1 cellular context compared by ENCODE assay signal in the genomic region with DNA sequence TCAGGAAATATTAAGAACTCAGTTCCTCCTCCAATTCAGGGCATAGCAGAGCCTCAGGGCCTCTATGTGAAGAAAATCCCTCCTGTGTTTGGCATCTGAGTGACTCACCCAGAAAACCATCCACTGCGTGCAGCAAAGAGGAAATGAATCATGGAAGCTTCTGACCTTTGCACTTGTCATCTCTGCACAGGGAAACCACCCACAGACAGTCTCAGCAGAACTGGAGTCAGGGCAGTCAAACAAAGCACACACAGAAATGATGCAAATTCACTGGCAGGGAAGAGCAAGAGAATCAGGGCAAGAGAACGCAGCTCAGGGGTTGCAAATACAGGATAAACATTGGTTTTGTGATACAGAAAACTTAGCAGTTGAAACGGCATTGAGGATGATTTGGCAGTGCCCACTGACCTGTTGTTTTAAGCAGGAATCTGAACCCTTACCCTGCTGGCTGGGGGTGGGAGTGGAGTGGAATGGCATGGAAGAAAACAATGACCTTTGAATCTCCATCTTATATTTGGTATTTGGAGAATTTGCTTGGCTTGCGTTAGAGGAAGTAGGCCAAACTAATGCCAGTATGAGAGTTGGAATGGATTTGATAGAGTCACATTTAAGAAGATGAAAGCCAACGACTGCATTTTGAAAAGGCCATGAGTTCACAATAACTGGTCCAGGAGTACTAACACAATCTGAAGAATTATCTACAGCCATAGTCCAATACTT.
A peak's percentile ranks its signal among the peaks of the same experiment; 100 is the strongest.
TF ChIP-seq lines count a peak whose summit lies in the region.

No MANE protein-coding gene starts in this region.

TF ChIP-seq in HEK293, 187 proteins besides CTCF, POLR2A, EP300 and RAD21 (continued from another document):
- TF ChIP-seq, protein P1, sequence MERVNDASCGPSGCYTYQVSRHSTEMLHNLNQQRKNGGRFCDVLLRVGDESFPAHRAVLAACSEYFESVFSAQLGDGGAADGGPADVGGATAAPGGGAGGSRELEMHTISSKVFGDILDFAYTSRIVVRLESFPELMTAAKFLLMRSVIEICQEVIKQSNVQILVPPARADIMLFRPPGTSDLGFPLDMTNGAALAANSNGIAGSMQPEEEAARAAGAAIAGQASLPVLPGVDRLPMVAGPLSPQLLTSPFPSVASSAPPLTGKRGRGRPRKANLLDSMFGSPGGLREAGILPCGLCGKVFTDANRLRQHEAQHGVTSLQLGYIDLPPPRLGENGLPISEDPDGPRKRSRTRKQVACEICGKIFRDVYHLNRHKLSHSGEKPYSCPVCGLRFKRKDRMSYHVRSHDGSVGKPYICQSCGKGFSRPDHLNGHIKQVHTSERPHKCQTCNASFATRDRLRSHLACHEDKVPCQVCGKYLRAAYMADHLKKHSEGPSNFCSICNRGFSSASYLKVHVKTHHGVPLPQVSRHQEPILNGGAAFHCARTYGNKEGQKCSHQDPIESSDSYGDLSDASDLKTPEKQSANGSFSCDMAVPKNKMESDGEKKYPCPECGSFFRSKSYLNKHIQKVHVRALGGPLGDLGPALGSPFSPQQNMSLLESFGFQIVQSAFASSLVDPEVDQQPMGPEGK (tag by site-specific recombination; IDR thresholded peaks at IDR 0.05): 0 out of 2 replicates have a peak, but pooled peaks have one; percentile 21
- TF ChIP-seq GLIS1 (tag by site-specific recombination; IDR thresholded peaks at IDR 0.05) (peak; percentile 69), ZNF660 (tag by site-specific recombination; IDR thresholded peaks at IDR 0.05) (peak; percentile 94), ZNF544 (tag by site-specific recombination; IDR thresholded peaks at IDR 0.05) (no peak), OSR2 (tag by site-specific recombination; IDR thresholded peaks at IDR 0.05) (peak; percentile 63; the same call in 1 of the 2 replicates), ZNF670 (tag by site-specific recombination; IDR thresholded peaks at IDR 0.05; ENCODE audit: low read depth) (no peak), SETDB1 (IDR thresholded peaks at IDR 0.05; ENCODE audit: insufficient read length, low read length) (no peak), ZNF843 (tag by site-specific recombination; IDR thresholded peaks at IDR 0.05) (peak; percentile 67), ZNF23 (tag by site-specific recombination; IDR thresholded peaks at IDR 0.05; ENCODE audit: borderline replicate concordance) (no peak), ZNF530 (tag by site-specific recombination; IDR thresholded peaks at IDR 0.05; ENCODE audit: low read depth) (no peak), ZNF140 (tag by site-specific recombination; IDR thresholded peaks at IDR 0.05) (no peak), ZNF157 (tag by site-specific recombination; IDR thresholded peaks at IDR 0.05) (no peak), ZNF777 (tag by site-specific recombination; IDR thresholded peaks at IDR 0.05; ENCODE audit: borderline replicate concordance) (no peak), ZNF629 (tag by site-specific recombination; IDR thresholded peaks at IDR 0.05) (peak; percentile 63; the same call in 1 of the 2 replicates), ZNF24 (tag by site-specific recombination; IDR thresholded peaks at IDR 0.05) (peak; percentile 56; the same call in 1 of the 2 replicates), ZNF10 (tag by site-specific recombination; IDR thresholded peaks at IDR 0.05) (0 out of 2 replicates have a peak, but pooled peaks have one; percentile 48), KLF10 (tag by site-specific recombination; IDR thresholded peaks at IDR 0.05) (no peak), SP7 (tag by site-specific recombination; IDR thresholded peaks at IDR 0.05) (peak; percentile 86), ZFP69B (tag by site-specific recombination; IDR thresholded peaks at IDR 0.05) (no peak), PRDM1 (tag by site-specific recombination; IDR thresholded peaks at IDR 0.05) (no peak), KLF8 (tag by site-specific recombination; IDR thresholded peaks at IDR 0.05) (no peak), HOXA7 (CRISPR knock-in tag; IDR thresholded peaks at IDR 0.05; ENCODE audit: borderline replicate concordance) (no peak), ZNF335 (tag by site-specific recombination; conservative IDR thresholded peaks at IDR 0.05) (no peak; the same call in 1 of the 2 replicates)
- TF ChIP-seq, protein P2, sequence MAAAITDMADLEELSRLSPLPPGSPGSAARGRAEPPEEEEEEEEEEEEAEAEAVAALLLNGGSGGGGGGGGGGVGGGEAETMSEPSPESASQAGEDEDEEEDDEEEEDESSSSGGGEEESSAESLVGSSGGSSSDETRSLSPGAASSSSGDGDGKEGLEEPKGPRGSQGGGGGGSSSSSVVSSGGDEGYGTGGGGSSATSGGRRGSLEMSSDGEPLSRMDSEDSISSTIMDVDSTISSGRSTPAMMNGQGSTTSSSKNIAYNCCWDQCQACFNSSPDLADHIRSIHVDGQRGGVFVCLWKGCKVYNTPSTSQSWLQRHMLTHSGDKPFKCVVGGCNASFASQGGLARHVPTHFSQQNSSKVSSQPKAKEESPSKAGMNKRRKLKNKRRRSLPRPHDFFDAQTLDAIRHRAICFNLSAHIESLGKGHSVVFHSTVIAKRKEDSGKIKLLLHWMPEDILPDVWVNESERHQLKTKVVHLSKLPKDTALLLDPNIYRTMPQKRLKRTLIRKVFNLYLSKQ (tag by site-specific recombination; IDR thresholded peaks at IDR 0.05; ENCODE audit: borderline replicate concordance): no peak
- TF ChIP-seq, protein P3, sequence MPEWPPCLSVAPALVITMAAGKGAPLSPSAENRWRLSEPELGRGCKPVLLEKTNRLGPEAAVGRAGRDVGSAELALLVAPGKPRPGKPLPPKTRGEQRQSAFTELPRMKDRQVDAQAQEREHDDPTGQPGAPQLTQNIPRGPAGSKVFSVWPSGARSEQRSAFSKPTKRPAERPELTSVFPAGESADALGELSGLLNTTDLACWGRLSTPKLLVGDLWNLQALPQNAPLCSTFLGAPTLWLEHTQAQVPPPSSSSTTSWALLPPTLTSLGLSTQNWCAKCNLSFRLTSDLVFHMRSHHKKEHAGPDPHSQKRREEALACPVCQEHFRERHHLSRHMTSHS (tag by site-specific recombination; IDR thresholded peaks at IDR 0.05): no peak
- TF ChIP-seq, protein P4, sequence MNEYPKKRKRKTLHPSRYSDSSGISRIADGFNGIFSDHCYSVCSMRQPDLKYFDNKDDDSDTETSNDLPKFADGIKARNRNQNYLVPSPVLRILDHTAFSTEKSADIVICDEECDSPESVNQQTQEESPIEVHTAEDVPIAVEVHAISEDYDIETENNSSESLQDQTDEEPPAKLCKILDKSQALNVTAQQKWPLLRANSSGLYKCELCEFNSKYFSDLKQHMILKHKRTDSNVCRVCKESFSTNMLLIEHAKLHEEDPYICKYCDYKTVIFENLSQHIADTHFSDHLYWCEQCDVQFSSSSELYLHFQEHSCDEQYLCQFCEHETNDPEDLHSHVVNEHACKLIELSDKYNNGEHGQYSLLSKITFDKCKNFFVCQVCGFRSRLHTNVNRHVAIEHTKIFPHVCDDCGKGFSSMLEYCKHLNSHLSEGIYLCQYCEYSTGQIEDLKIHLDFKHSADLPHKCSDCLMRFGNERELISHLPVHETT (tag by site-specific recombination; IDR thresholded peaks at IDR 0.05): peak; percentile 35; the same call in 1 of the 2 replicates
- TF ChIP-seq, protein P5, sequence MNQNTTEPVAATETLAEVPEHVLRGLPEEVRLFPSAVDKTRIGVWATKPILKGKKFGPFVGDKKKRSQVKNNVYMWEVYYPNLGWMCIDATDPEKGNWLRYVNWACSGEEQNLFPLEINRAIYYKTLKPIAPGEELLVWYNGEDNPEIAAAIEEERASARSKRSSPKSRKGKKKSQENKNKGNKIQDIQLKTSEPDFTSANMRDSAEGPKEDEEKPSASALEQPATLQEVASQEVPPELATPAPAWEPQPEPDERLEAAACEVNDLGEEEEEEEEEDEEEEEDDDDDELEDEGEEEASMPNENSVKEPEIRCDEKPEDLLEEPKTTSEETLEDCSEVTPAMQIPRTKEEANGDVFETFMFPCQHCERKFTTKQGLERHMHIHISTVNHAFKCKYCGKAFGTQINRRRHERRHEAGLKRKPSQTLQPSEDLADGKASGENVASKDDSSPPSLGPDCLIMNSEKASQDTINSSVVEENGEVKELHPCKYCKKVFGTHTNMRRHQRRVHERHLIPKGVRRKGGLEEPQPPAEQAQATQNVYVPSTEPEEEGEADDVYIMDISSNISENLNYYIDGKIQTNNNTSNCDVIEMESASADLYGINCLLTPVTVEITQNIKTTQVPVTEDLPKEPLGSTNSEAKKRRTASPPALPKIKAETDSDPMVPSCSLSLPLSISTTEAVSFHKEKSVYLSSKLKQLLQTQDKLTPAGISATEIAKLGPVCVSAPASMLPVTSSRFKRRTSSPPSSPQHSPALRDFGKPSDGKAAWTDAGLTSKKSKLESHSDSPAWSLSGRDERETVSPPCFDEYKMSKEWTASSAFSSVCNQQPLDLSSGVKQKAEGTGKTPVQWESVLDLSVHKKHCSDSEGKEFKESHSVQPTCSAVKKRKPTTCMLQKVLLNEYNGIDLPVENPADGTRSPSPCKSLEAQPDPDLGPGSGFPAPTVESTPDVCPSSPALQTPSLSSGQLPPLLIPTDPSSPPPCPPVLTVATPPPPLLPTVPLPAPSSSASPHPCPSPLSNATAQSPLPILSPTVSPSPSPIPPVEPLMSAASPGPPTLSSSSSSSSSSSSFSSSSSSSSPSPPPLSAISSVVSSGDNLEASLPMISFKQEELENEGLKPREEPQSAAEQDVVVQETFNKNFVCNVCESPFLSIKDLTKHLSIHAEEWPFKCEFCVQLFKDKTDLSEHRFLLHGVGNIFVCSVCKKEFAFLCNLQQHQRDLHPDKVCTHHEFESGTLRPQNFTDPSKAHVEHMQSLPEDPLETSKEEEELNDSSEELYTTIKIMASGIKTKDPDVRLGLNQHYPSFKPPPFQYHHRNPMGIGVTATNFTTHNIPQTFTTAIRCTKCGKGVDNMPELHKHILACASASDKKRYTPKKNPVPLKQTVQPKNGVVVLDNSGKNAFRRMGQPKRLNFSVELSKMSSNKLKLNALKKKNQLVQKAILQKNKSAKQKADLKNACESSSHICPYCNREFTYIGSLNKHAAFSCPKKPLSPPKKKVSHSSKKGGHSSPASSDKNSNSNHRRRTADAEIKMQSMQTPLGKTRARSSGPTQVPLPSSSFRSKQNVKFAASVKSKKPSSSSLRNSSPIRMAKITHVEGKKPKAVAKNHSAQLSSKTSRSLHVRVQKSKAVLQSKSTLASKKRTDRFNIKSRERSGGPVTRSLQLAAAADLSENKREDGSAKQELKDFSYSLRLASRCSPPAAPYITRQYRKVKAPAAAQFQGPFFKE (tag by site-specific recombination; IDR thresholded peaks at IDR 0.05; ENCODE audit: borderline replicate concordance): no peak
- TF ChIP-seq, protein P6, sequence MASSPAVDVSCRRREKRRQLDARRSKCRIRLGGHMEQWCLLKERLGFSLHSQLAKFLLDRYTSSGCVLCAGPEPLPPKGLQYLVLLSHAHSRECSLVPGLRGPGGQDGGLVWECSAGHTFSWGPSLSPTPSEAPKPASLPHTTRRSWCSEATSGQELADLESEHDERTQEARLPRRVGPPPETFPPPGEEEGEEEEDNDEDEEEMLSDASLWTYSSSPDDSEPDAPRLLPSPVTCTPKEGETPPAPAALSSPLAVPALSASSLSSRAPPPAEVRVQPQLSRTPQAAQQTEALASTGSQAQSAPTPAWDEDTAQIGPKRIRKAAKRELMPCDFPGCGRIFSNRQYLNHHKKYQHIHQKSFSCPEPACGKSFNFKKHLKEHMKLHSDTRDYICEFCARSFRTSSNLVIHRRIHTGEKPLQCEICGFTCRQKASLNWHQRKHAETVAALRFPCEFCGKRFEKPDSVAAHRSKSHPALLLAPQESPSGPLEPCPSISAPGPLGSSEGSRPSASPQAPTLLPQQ (tag by site-specific recombination; IDR thresholded peaks at IDR 0.05): 0 out of 2 replicates have a peak, but pooled peaks have one; percentile 19
- TF ChIP-seq, protein P7, sequence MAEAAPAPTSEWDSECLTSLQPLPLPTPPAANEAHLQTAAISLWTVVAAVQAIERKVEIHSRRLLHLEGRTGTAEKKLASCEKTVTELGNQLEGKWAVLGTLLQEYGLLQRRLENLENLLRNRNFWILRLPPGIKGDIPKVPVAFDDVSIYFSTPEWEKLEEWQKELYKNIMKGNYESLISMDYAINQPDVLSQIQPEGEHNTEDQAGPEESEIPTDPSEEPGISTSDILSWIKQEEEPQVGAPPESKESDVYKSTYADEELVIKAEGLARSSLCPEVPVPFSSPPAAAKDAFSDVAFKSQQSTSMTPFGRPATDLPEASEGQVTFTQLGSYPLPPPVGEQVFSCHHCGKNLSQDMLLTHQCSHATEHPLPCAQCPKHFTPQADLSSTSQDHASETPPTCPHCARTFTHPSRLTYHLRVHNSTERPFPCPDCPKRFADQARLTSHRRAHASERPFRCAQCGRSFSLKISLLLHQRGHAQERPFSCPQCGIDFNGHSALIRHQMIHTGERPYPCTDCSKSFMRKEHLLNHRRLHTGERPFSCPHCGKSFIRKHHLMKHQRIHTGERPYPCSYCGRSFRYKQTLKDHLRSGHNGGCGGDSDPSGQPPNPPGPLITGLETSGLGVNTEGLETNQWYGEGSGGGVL (tag by site-specific recombination; IDR thresholded peaks at IDR 0.05): peak; percentile 10; the same call in 1 of the 2 replicates
- TF ChIP-seq, protein P8, sequence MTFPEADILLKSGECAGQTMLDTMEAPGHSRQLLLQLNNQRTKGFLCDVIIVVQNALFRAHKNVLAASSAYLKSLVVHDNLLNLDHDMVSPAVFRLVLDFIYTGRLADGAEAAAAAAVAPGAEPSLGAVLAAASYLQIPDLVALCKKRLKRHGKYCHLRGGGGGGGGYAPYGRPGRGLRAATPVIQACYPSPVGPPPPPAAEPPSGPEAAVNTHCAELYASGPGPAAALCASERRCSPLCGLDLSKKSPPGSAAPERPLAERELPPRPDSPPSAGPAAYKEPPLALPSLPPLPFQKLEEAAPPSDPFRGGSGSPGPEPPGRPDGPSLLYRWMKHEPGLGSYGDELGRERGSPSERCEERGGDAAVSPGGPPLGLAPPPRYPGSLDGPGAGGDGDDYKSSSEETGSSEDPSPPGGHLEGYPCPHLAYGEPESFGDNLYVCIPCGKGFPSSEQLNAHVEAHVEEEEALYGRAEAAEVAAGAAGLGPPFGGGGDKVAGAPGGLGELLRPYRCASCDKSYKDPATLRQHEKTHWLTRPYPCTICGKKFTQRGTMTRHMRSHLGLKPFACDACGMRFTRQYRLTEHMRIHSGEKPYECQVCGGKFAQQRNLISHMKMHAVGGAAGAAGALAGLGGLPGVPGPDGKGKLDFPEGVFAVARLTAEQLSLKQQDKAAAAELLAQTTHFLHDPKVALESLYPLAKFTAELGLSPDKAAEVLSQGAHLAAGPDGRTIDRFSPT (tag by site-specific recombination; IDR thresholded peaks at IDR 0.05): 0 out of 2 replicates have a peak, but pooled peaks have one; percentile 66
